14 cellular contexts compared by ENCODE assay signal in genomic region chr12:9667403-9667802, GRCh38. TPM values are rescaled to one million over a fixed set of nuclear protein-coding genes. Genes with fewer than 3 reads are reported as not detected.
DNase-seq lines count a peak whose midpoint lies in the region; ATAC-seq and TF ChIP-seq lines count a peak whose summit lies in the region.
"Had no signal": no experiment of that assay in that cellular context is flagged by ENCODE, and none has a peak within 500 bp of the region (broad histone marks: within the 10 kb centered on the region; RNA-seq: fewer than 3 reads in every experiment).

No MANE protein-coding gene starts in this region.

- H3K27ac Mint-ChIP-seq in activated naive CD8-positive, alpha-beta T cell = peak overlapping the region; percentile 99

- H3K9me3 ChIP-seq in DOHH2 (ENCODE audit: control insufficient read depth, insufficient read depth, low read length) = no peaks in the 10 kb centered on the region

- in situ Hi-C loops in GM13977 (cut with MboI; ENCODE audit: low pct_unique_long_range_greater_than_20kb, low sequenced_read_pairs, unreplicated experiment) = no loop called here

- H3K4me1 Mint-ChIP-seq in activated naive CD8-positive, alpha-beta T cell (ENCODE audit: low read depth) = peaks cover 55% of the 10 kb centered on the region

- DNase-seq in Right ventricle myocardium inferior (ENCODE audit: missing footprints) (no peak), GM13977 (ENCODE audit: low spot score) (no peak), dermis blood vessel endothelial cell (no peak)
- DNase-seq: DMS153, NCI-H446 treated with DMSO at 0.1 percent for 48 hours had no signal

- peak overlapping the region; percentile 96 for H3K27ac ChIP-seq in DOHH2 (ENCODE audit: low read depth, low read length)
- H3K27ac ChIP-seq: cardiac muscle cell, VCaP had no signal

- no peaks in the 10 kb centered on the region for H4K20me1 ChIP-seq in DOHH2 (ENCODE audit: control insufficient read depth, insufficient read depth, low read depth, low read length)

- peaks cover 52% of the 10 kb centered on the region for H3K4me1 ChIP-seq in DOHH2 (ENCODE audit: control insufficient read depth, low read length)

- ATAC-seq in GM19372 (IDR thresholded peaks at IDR 0.05; ENCODE audit: low read depth, unreplicated experiment) (peak; percentile 52), HG03097 (IDR thresholded peaks at IDR 0.05; ENCODE audit: low FRiP score, unreplicated experiment) (peak; percentile 51), Right ventricle myocardium inferior (no peak), HG02884 (IDR thresholded peaks at IDR 0.05; ENCODE audit: unreplicated experiment) (no peak)

- peak overlapping the region; percentile 98 for H3K4me3 Mint-ChIP-seq in activated naive CD8-positive, alpha-beta T cell

- H3K27me3 ChIP-seq in DOHH2 (ENCODE audit: control insufficient read depth, low read length) = no peaks in the 10 kb centered on the region
- H3K27me3 ChIP-seq: cardiac muscle cell had no signal

- H3K27me3 Mint-ChIP-seq in activated naive CD8-positive, alpha-beta T cell = no peaks in the 10 kb centered on the region

- H3K79me2 ChIP-seq in DOHH2 (ENCODE audit: control insufficient read depth, low read length) = peaks cover 52% of the 10 kb centered on the region

- no peak for TF ChIP-seq CTCF in DOHH2 (IDR thresholded peaks at IDR 0.05; ENCODE audit: low read depth, low read length, poor library complexity, severe bottlenecking)
- TF ChIP-seq CTCF in GM13977 (IDR thresholded peaks at IDR 0.05; ENCODE audit: extremely low read depth, insufficient read depth, missing control alignments) = no peak

- peaks cover 4% of the 10 kb centered on the region for H3K9me3 Mint-ChIP-seq in activated naive CD8-positive, alpha-beta T cell (ENCODE audit: low read depth)

- H3K36me3 ChIP-seq in DOHH2 (ENCODE audit: control insufficient read depth, low read length) = peaks cover 59% of the 10 kb centered on the region

- H3K4me3 ChIP-seq in DOHH2 (ENCODE audit: low read length) = peak overlapping the region; percentile 83
- H3K4me3 ChIP-seq: cardiac muscle cell had no signal

- H3K4me2 ChIP-seq in DOHH2 (ENCODE audit: low read length) = peak overlapping the region; percentile 72

- H3K9me2 ChIP-seq in DOHH2 (replicated peaks; ENCODE audit: control insufficient read depth, low read length) = no peaks in the 10 kb centered on the region

- intact Hi-C loops in Right ventricle myocardium inferior (cut with DNase I) = no loop called here

- peaks cover 29% of the 10 kb centered on the region for H3F3A ChIP-seq in DOHH2 (ENCODE audit: control insufficient read depth, insufficient read depth)

- peaks cover 42% of the 10 kb centered on the region for H3K36me3 Mint-ChIP-seq in activated naive CD8-positive, alpha-beta T cell

RNA-seq across cellular contexts. Expression of gene CLEC2D, which starts 2.1 kb away (rescaled TPM):
- total RNA-seq in Right ventricle myocardium inferior (3.0 TPM), dermis blood vessel endothelial cell (1.2 and 2.4 TPM in 2 replicates)

RNA-seq across cellular contexts. Expression of gene KLRB1, which starts 59.7 kb away (rescaled TPM):
- total RNA-seq in Right ventricle myocardium inferior = 0.38 TPM
- not detected in 2 replicates for total RNA-seq in dermis blood vessel endothelial cell
- total RNA-seq: cardiac muscle cell, renal cortical epithelial cell, temporal lobe had no signal

Comparison
In these comparisons a context has a peak if more than half of its experiments do, and no peak if none do; other contexts are left out.
1. ATAC-seq: peak in GM19372 (single experiment) and HG03097 (single experiment); none in Right ventricle myocardium inferior (single experiment) and HG02884 (single experiment).